In genomic region chr3:37492977-37493471, GRCh38 we compare ENCODE assay signal across 10 cellular contexts. TPM values are rescaled to one million over a fixed set of nuclear protein-coding genes. Genes with fewer than 3 reads are reported as not detected.
DNase-seq lines count a peak whose midpoint lies in the region; ATAC-seq and TF ChIP-seq lines count a peak whose summit lies in the region.
"Had no signal": no experiment of that assay in that cellular context is flagged by ENCODE, and none has a peak within 500 bp of the region (broad histone marks: within the 10 kb centered on the region; RNA-seq: fewer than 3 reads in every experiment).

No MANE protein-coding gene starts in this region.

- H3K27me3 ChIP-seq in A673 (replicated peaks; ENCODE audit: insufficient read depth, low read depth, low read length, poor library complexity): no peaks in the 10 kb centered on the region

- TF ChIP-seq CTCF in A673 (conservative IDR thresholded peaks at IDR 0.05; ENCODE audit: low read depth, low read length) (no peak), progenitor cell of endocrine pancreas (IDR thresholded peaks at IDR 0.05; ENCODE audit: unreplicated experiment) (no peak)

- H3K4me1 Mint-ChIP-seq in activated T-helper 2 cell treated with anti-CD3 and anti-CD28 coated beads, Interferon-gamma antibody, Interleukin-2, Interleukin-4, amounts not matched to agents 10 μg/mL and 5 μg/mL and 100 μg/mL, durations not matched to agents 14 hours and 24 hours and 36 hours (ENCODE audit: low read depth): peaks cover 2% of the 10 kb centered on the region
- no peaks in the 10 kb centered on the region for H3K4me1 Mint-ChIP-seq in activated T-helper 17 cell treated with anti-CD3 and anti-CD28 coated beads, Interleukin-2, amount 50 U/mL, for 72 hours
- peaks cover 2% of the 10 kb centered on the region for H3K4me1 Mint-ChIP-seq in progenitor cell of endocrine pancreas (ENCODE audit: low read depth)

- no TSS peak for BruUV-seq in A673 (replicated peaks; lab: Mats Ljungman, UMichigan)

- H3K9me3 ChIP-seq in A673 (ENCODE audit: low read depth, low read length, poor library complexity, severe bottlenecking): no peaks in the 10 kb centered on the region

- no peaks in the 10 kb centered on the region for H3K36me3 Mint-ChIP-seq in activated T-helper 2 cell treated with anti-CD3 and anti-CD28 coated beads, Interferon-gamma antibody, Interleukin-2, Interleukin-4, amounts not matched to agents 10 μg/mL and 5 μg/mL and 100 μg/mL, durations not matched to agents 14 hours and 24 hours and 36 hours (ENCODE audit: low read depth)
- no peaks in the 10 kb centered on the region for H3K36me3 Mint-ChIP-seq in activated T-helper 17 cell treated with anti-CD3 and anti-CD28 coated beads, Interleukin-2, amount 50 U/mL, for 72 hours (ENCODE audit: low read depth)
- peaks cover 2% of the 10 kb centered on the region for H3K36me3 Mint-ChIP-seq in progenitor cell of endocrine pancreas (ENCODE audit: insufficient read depth)

- intact Hi-C loops in A673 (cut with micrococcal nuclease; ENCODE audit: unreplicated experiment): no loop called here
- intact Hi-C loops in activated T-helper 2 cell treated with anti-CD3 and anti-CD28 coated beads, Interferon-gamma antibody, Interleukin-2, Interleukin-4, amounts not matched to agents 10 μg/mL and 5 μg/mL and 100 μg/mL, durations not matched to agents 14 hours and 24 hours and 36 hours (cut with micrococcal nuclease): no loop called here

- H3K4me1 ChIP-seq in A673 (ENCODE audit: insufficient read depth, low read length, poor library complexity, severe bottlenecking): peaks cover 13% of the 10 kb centered on the region

- CTCF ChIA-PET in A673 (lab: Charles Lee): no interaction called here

- no peak overlapping the region for H3K4me3 Mint-ChIP-seq in activated T-helper 2 cell treated with anti-CD3 and anti-CD28 coated beads, Interferon-gamma antibody, Interleukin-2, Interleukin-4, amounts not matched to agents 10 μg/mL and 5 μg/mL and 100 μg/mL, durations not matched to agents 14 hours and 24 hours and 36 hours (ENCODE audit: low read depth)
- no peak overlapping the region for H3K4me3 Mint-ChIP-seq in activated T-helper 17 cell treated with anti-CD3 and anti-CD28 coated beads, Interleukin-2, amount 50 U/mL, for 72 hours
- no peak overlapping the region for H3K4me3 Mint-ChIP-seq in progenitor cell of endocrine pancreas (ENCODE audit: low read depth)

- H3K4me3 ChIP-seq in A673 (ENCODE audit: low read depth, low read length, poor library complexity, severe bottlenecking): no peak overlapping the region

- peaks cover 5% of the 10 kb centered on the region for H3K9me3 Mint-ChIP-seq in activated T-helper 2 cell treated with anti-CD3 and anti-CD28 coated beads, Interferon-gamma antibody, Interleukin-2, Interleukin-4, amounts not matched to agents 10 μg/mL and 5 μg/mL and 100 μg/mL, durations not matched to agents 14 hours and 24 hours and 36 hours
- no peaks in the 10 kb centered on the region for H3K9me3 Mint-ChIP-seq in activated T-helper 17 cell treated with anti-CD3 and anti-CD28 coated beads, Interleukin-2, amount 50 U/mL, for 72 hours
- H3K9me3 Mint-ChIP-seq in progenitor cell of endocrine pancreas (ENCODE audit: low read depth): peaks cover 11% of the 10 kb centered on the region

- no peak overlapping the region for H3K27ac Mint-ChIP-seq in activated T-helper 2 cell treated with anti-CD3 and anti-CD28 coated beads, Interferon-gamma antibody, Interleukin-2, Interleukin-4, amounts not matched to agents 10 μg/mL and 5 μg/mL and 100 μg/mL, durations not matched to agents 14 hours and 24 hours and 36 hours
- no peak overlapping the region for H3K27ac Mint-ChIP-seq in activated T-helper 17 cell treated with anti-CD3 and anti-CD28 coated beads, Interleukin-2, amount 50 U/mL, for 72 hours
- H3K27ac Mint-ChIP-seq in progenitor cell of endocrine pancreas: no peak overlapping the region

- peaks cover 4% of the 10 kb centered on the region for H3K27me3 Mint-ChIP-seq in activated T-helper 2 cell treated with anti-CD3 and anti-CD28 coated beads, Interferon-gamma antibody, Interleukin-2, Interleukin-4, amounts not matched to agents 10 μg/mL and 5 μg/mL and 100 μg/mL, durations not matched to agents 14 hours and 24 hours and 36 hours (ENCODE audit: low read depth)
- peaks cover 13% of the 10 kb centered on the region for H3K27me3 Mint-ChIP-seq in activated T-helper 17 cell treated with anti-CD3 and anti-CD28 coated beads, Interleukin-2, amount 50 U/mL, for 72 hours
- peaks cover 6% of the 10 kb centered on the region for H3K27me3 Mint-ChIP-seq in progenitor cell of endocrine pancreas

- DNase-seq in A673 (ENCODE audit: low spot score): peak; percentile 80
- peak; percentile 29 for DNase-seq in T1000 (lab: John Stamatoyannopoulos, UW)
- peak; percentile 69 for DNase-seq in islet precursor cell
- no peak for DNase-seq in activated T-helper 2 cell treated with anti-CD3 and anti-CD28 coated beads, Interferon-gamma antibody, Interleukin-2, Interleukin-4, amounts not matched to agents 10 μg/mL and 5 μg/mL and 100 μg/mL, durations not matched to agents 14 hours and 24 hours and 36 hours (ENCODE audit: low spot score)
- DNase-seq in progenitor cell of endocrine pancreas (ENCODE audit: low spot score, unreplicated experiment): no peak
- DNase-seq: stimulated activated CD4-positive, alpha-beta T cell treated with anti-CD3 and anti-CD28 coated beads, Interleukin-1b, Interleukin-23, amount 100 ng/mL, for 48 hours had no signal

- no peaks in the 10 kb centered on the region for H3K36me3 ChIP-seq in A673 (ENCODE audit: insufficient read depth, low read length, poor library complexity, severe bottlenecking)

- POLR2A ChIA-PET in A673 (lab: Charles Lee; ENCODE audit: low non-redundant PET): no interaction called here

- peak; percentile 52 for ATAC-seq in HG03442 (IDR thresholded peaks at IDR 0.05; ENCODE audit: unreplicated experiment)
- no peak for ATAC-seq in activated T-helper 17 cell treated with anti-CD3 and anti-CD28 coated beads, Interleukin-2, amount 50 U/mL, for 72 hours (replicated peaks)
- no peak for ATAC-seq in GM21367 (IDR thresholded peaks at IDR 0.05; ENCODE audit: unreplicated experiment)

- no peak overlapping the region for H3K27ac ChIP-seq in A673 (ENCODE audit: low read depth, low read length, poor library complexity, severe bottlenecking)
- H3K27ac ChIP-seq: epithelial cell of prostate had no signal

RNA-seq across cellular contexts. Expression of gene ITGA9, which starts 41.1 kb away (rescaled TPM):
- 0.77 and 1.7 TPM in 2 replicates for total RNA-seq in A673 (2021)
- total RNA-seq in activated T-helper 2 cell treated with anti-CD3 and anti-CD28 coated beads, Interferon-gamma antibody, Interleukin-2, Interleukin-4, amounts not matched to agents 10 μg/mL and 5 μg/mL and 100 μg/mL, durations not matched to agents 14 hours and 24 hours and 36 hours: 0.23 and 0.41 TPM in 2 replicates
- under 1 TPM in 1 of 2 donors, not detected in 1; 0.13 TPM for total RNA-seq in activated T-helper 17 cell treated with anti-CD3 and anti-CD28 coated beads, Interleukin-2, amount 50 U/mL, for 72 hours
- total RNA-seq in progenitor cell of endocrine pancreas: 4.1 and 8.2 TPM in 2 replicates

Comparison
In these comparisons a context has a peak if more than half of its experiments do, and no peak if none do; other contexts are left out.
1. DNase-seq: peak in A673 (single experiment), T1000 (single experiment) and islet precursor cell (single experiment); none in activated T-helper 2 cell treated with anti-CD3 and anti-CD28 coated beads, Interferon-gamma antibody, Interleukin-2, Interleukin-4, amounts not matched to agents 10 μg/mL and 5 μg/mL and 100 μg/mL, durations not matched to agents 14 hours and 24 hours and 36 hours (single experiment) and progenitor cell of endocrine pancreas (single experiment).